ENCODE assay signal across 1 cellular context in genomic region chr12:10842862-10843261, GRCh38.
TF ChIP-seq lines count a peak whose summit lies in the region.

No MANE protein-coding gene starts in this region.

TF ChIP-seq in H1, 55 proteins besides CTCF, POLR2A, EP300 and RAD21:
- TF ChIP-seq SAP30 (IDR thresholded peaks at IDR 0.05; ENCODE audit: insufficient read depth, insufficient replicate concordance, low read length), result no peak
